Comparison of ENCODE assay signal across 14 cellular contexts in the genomic region with DNA sequence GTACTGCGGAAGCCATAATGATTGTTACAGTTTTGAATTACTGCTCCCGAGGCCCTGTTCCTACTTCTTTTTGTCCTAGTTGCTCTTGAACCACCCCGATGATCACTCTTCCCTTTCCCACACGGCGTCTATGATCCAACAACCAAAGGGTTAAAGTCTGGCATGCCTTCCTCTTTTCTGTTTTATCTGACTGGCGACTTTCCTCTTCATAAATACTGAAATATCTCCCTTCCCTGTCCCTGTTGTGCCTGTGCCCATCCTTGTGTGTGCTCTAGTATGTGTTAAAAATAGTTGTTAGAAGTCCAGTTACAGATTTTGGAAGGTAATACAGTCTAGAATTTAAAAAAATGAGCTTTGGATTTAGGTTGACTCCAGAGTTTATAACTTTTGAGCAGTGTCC.
A peak's percentile ranks its signal among the peaks of the same experiment; 100 is the strongest.
DNase-seq lines count a peak whose midpoint lies in the region; FAIRE-seq and TF ChIP-seq lines count a peak whose summit lies in the region.
"Had no signal": no experiment of that assay in that cellular context is flagged by ENCODE, and none has a peak within 500 bp of the region (broad histone marks: within the 10 kb centered on the region; RNA-seq: fewer than 3 reads in every experiment).

No MANE protein-coding gene starts in this region.

- H3K4me2 ChIP-seq in SU-DHL-6 (ENCODE audit: low read depth, low read length, poor library complexity, severe bottlenecking): peak overlapping the region; percentile 48
- H3K4me2 ChIP-seq: hepatocyte had no signal

- H3K9me3 Mint-ChIP-seq in glutamatergic neuron (ENCODE audit: unreplicated experiment): no peaks in the 10 kb centered on the region
- H3K9me3 Mint-ChIP-seq: T-helper 1 cell treated with Interleukin-12 subunit alpha and Interleukin-12 subunit beta and Interleukin-4 antibody, amounts not matched to agents 30 μg/mL and 1 μg/mL, for 36 hours had no signal

- peak overlapping the region; percentile 24; the same call in 1 of the 2 replicates for H3K9ac ChIP-seq in SU-DHL-6 (ENCODE audit: low read length)
- H3K9ac ChIP-seq: GM23248 had no signal

- H3K36me3 ChIP-seq in SU-DHL-6 (ENCODE audit: low read length) (no peaks in the 10 kb centered on the region), neuron (ENCODE audit: insufficient read depth, low read length) (no peaks in the 10 kb centered on the region), breast epithelium (no peaks in the 10 kb centered on the region)
- H3K36me3 ChIP-seq: upper lobe of left lung had no signal

- H2AFZ ChIP-seq in SU-DHL-6 (ENCODE audit: low read depth, low read length, severe bottlenecking) (no peak overlapping the region), neuron (ENCODE audit: low read depth, low read length) (no peak overlapping the region)
- H2AFZ ChIP-seq: GM23248, hepatocyte had no signal

- H3K4me3 Mint-ChIP-seq in glutamatergic neuron (ENCODE audit: unreplicated experiment): peak overlapping the region; percentile 12
- H3K4me3 Mint-ChIP-seq: T-helper 1 cell treated with Interleukin-12 subunit alpha and Interleukin-12 subunit beta and Interleukin-4 antibody, amounts not matched to agents 30 μg/mL and 1 μg/mL, for 36 hours had no signal

- intact Hi-C loops in breast epithelium (cut with DNase I; ENCODE audit: low total_unique reads): no loop called here

- H3K9me2 ChIP-seq in SU-DHL-6 (replicated peaks; ENCODE audit: insufficient read depth, low read length): no peaks in the 10 kb centered on the region

- no peaks in the 10 kb centered on the region for H3K9me3 ChIP-seq in SU-DHL-6 (ENCODE audit: insufficient read depth, low read length)
- H3K9me3 ChIP-seq in neuron (ENCODE audit: low read length): no peaks in the 10 kb centered on the region
- no peaks in the 10 kb centered on the region for H3K9me3 ChIP-seq in breast epithelium
- H3K9me3 ChIP-seq: upper lobe of left lung had no signal

- no peak for FAIRE-seq in GM12891 (lab: Jason Lieb, UNC)

- H3K36me3 Mint-ChIP-seq in glutamatergic neuron (ENCODE audit: unreplicated experiment): no peaks in the 10 kb centered on the region

- TF ChIP-seq POLR2A in GM12891 (IDR thresholded peaks at IDR 0.05; ENCODE audit: low read depth, low read length) (no peak), breast epithelium (IDR thresholded peaks at IDR 0.05) (no peak)

- H4K20me1 ChIP-seq in SU-DHL-6 (ENCODE audit: low read depth, low read length): no peaks in the 10 kb centered on the region

- H3K4me1 ChIP-seq in neuron (ENCODE audit: insufficient read depth, low read length) (peaks cover 19% of the 10 kb centered on the region), breast epithelium (no peaks in the 10 kb centered on the region)

- H3K27me3 ChIP-seq in SU-DHL-6 (ENCODE audit: low read length) (no peaks in the 10 kb centered on the region), neuron (ENCODE audit: insufficient read depth, low read length) (no peaks in the 10 kb centered on the region), breast epithelium (no peaks in the 10 kb centered on the region)
- H3K27me3 ChIP-seq: hepatocyte, upper lobe of left lung had no signal

- peaks cover 22% of the 10 kb centered on the region for H3K4me1 Mint-ChIP-seq in glutamatergic neuron (ENCODE audit: low read depth, unreplicated experiment)

- TF ChIP-seq CTCF in SU-DHL-6 (IDR thresholded peaks at IDR 0.05; ENCODE audit: insufficient read depth, low read length, poor library complexity, severe bottlenecking) (no peak), glutamatergic neuron (IDR thresholded peaks at IDR 0.05; ENCODE audit: partially characterized antibody, unreplicated experiment) (no peak), breast epithelium (IDR thresholded peaks at IDR 0.05) (no peak)

- peaks cover 69% of the 10 kb centered on the region for H3F3A ChIP-seq in SU-DHL-6 (ENCODE audit: insufficient read depth)

- H3K79me2 ChIP-seq in SU-DHL-6 (ENCODE audit: insufficient read depth, low read length): peaks cover 85% of the 10 kb centered on the region

- H3K27ac Mint-ChIP-seq in glutamatergic neuron (ENCODE audit: unreplicated experiment): peak overlapping the region; percentile 48
- H3K27ac Mint-ChIP-seq: T-helper 1 cell treated with Interleukin-12 subunit alpha and Interleukin-12 subunit beta and Interleukin-4 antibody, amounts not matched to agents 30 μg/mL and 1 μg/mL, for 36 hours had no signal

- H3K27ac ChIP-seq in SU-DHL-6 (ENCODE audit: low read depth, low read length) (peak overlapping the region; percentile 84), breast epithelium (no peak overlapping the region)
- H3K27ac ChIP-seq: coronary artery, GM23248, hepatocyte, upper lobe of left lung had no signal

- H3K4me3 ChIP-seq in SU-DHL-6 (ENCODE audit: insufficient read depth, low read length, poor library complexity, severe bottlenecking) (no peak overlapping the region), neuron (ENCODE audit: low read length) (peak overlapping the region; percentile 12), breast epithelium (no peak overlapping the region)
- H3K4me3 ChIP-seq: coronary artery, GM23248, hepatocyte, upper lobe of left lung had no signal

- peaks cover 2% of the 10 kb centered on the region for H3K27me3 Mint-ChIP-seq in glutamatergic neuron (ENCODE audit: unreplicated experiment)

- DNase-seq in GM12891 (ENCODE audit: insufficient read length, low spot score): no peak
- no peak for DNase-seq in glutamatergic neuron
- no peak for DNase-seq in breast epithelium (ENCODE audit: low spot score in 2 of 2)
- no peak for DNase-seq in T1000 (lab: John Stamatoyannopoulos, UW)
- DNase-seq in activated T-cell treated with anti-CD3 and anti-CD28 coated beads, Interleukin-2, amount 50 U/mL, for 48 hours: no peak
- no peak for DNase-seq in NCI-H526 treated with DMSO at 0.1 percent for 48 hours (lab: John Stamatoyannopoulos, UW)
- DNase-seq: activated CD4-positive, alpha-beta T cell treated with anti-CD3 and anti-CD28 coated beads for 1 hour; GM23248; upper lobe of left lung had no signal

TF ChIP-seq in GM12891, 5 proteins besides CTCF, POLR2A, EP300 and RAD21:
- TF ChIP-seq PAX5 (IDR thresholded peaks at IDR 0.05; ENCODE audit: insufficient read depth, low read length, severe bottlenecking): no peak
- 0 out of 2 replicates have a peak, but pooled peaks have one; percentile 20 for TF ChIP-seq SPI1 (IDR thresholded peaks at IDR 0.05; ENCODE audit: low read depth, low read length)
TF ChIP-seq in GM12891: peak in this region for 1.
